Comparison of ENCODE assay signal across 9 cellular contexts in the genomic region with DNA sequence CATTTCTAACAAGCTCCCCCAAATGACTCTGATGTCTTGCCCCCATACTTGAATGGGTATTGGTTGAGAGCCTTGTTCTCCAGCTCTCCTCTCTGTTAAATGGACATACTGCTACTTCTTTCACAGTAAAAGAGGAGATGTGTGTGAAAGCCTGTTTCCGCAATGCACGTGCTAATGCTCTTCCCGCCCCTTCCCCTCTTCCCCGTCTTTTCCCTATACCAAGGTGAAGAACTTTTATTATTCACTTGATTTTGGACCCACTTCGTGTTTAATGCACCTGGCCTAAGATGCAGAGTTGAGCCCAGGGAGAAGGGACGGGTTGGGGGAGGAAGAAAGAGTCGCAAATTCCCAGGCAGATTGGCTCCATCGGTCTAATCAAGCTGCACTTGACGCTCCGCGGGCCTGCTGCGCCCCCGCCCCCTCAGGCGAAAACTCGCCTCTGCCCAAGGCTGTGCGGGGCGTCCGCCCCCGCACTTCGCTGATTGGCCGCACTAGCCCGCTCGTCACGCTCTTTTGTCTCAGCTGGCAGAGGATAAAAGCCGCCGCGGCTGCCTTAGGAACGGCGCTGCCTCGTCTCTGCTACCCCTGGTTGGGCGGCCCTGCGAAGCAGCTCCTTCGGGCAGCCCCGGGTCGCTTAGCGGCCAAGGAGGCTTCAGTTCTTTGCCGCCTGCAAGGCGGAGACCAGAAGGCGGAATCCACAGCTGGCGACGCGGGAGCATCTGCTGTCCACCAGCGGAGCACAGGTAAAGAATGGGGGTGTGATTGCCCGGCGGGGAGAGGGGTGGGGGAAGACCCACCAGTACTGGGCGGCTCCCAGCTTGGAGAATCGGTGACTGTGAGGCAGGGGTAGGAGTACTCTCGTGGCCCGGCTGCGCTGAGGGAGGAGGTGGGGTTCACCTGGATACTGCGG. TPM values are rescaled to one million over a fixed set of nuclear protein-coding genes. Genes with fewer than 3 reads are reported as not detected.
DNase-seq lines count a peak whose midpoint lies in the region; TF ChIP-seq lines count a peak whose summit lies in the region.
"Had no signal": no experiment of that assay in that cellular context is flagged by ENCODE, and none has a peak within 500 bp of the region (broad histone marks: within the 10 kb centered on the region; RNA-seq: fewer than 3 reads in every experiment).

Gene ZCCHC12, plus strand, starts transcription at position 562 of the 910 bp plus-strand sequence. CDS start 1,421 bp downstream, outside the sequence.

- H3K4me3 Mint-ChIP-seq in activated T-helper 1 cell treated with anti-CD3 and anti-CD28 coated beads, Interleukin-12 subunit alpha, Interleukin-12 subunit beta, Interleukin-2, Interleukin-4 antibody, amounts not matched to agents 30 ng/mL and 10 ng/mL and 1 ng/mL, durations not matched to agents 14 hours and 24 hours and 36 hours: peak within 1 kb of the TSS; percentile 54

- H3K4me3 ChIP-seq in BLaER1: peak within 1 kb of the TSS; percentile 55
- peak within 1 kb of the TSS; percentile 31 for H3K4me3 ChIP-seq in HAP-1
- peak within 1 kb of the TSS; percentile 25 for H3K4me3 ChIP-seq in fibroblast of villous mesenchyme (ENCODE audit: low read depth, low read length)
- peak within 1 kb of the TSS; percentile 34 to 42 for H3K4me3 ChIP-seq in vagina

- peak; percentile 84 to 94 for DNase-seq in HAP-1 (ENCODE audit: low spot score in 2 of 2)
- peak; percentile 93 for DNase-seq in NCI-H69 (lab: John Stamatoyannopoulos, UW)
- no peak for DNase-seq in activated T-helper 1 cell treated with anti-CD3 and anti-CD28 coated beads, Interleukin-12 subunit alpha, Interleukin-12 subunit beta, Interleukin-2, Interleukin-4 antibody, amounts not matched to agents 30 ng/mL and 10 ng/mL and 1 ng/mL, durations not matched to agents 14 hours and 24 hours and 36 hours (ENCODE audit: low spot score)
- DNase-seq in fibroblast of villous mesenchyme (ENCODE audit: low read depth): peak; percentile 36
- peak in 52 of 56 donors; percentile 1 to 78 (median 40) for DNase-seq in nucleus accumbens (lab: John Stamatoyannopoulos, UW)
- no peak for DNase-seq in vagina (ENCODE audit: extremely low spot score in 2 of 2)
- DNase-seq in SKM-1 (lab: John Stamatoyannopoulos, UW; ENCODE audit: unreplicated experiment): no peak

- no peak within 1 kb of the TSS for H3K27ac Mint-ChIP-seq in activated T-helper 1 cell treated with anti-CD3 and anti-CD28 coated beads, Interleukin-12 subunit alpha, Interleukin-12 subunit beta, Interleukin-2, Interleukin-4 antibody, amounts not matched to agents 30 ng/mL and 10 ng/mL and 1 ng/mL, durations not matched to agents 14 hours and 24 hours and 36 hours

- peaks cover 35% of the 10 kb centered on the region for H3K27me3 ChIP-seq in BLaER1
- no peaks in the 10 kb centered on the region for H3K27me3 ChIP-seq in HAP-1 (ENCODE audit: low read depth)
- no peaks in the 10 kb centered on the region for H3K27me3 ChIP-seq in vagina

- no peaks in the 10 kb centered on the region for H3K9me3 Mint-ChIP-seq in activated T-helper 1 cell treated with anti-CD3 and anti-CD28 coated beads, Interleukin-12 subunit alpha, Interleukin-12 subunit beta, Interleukin-2, Interleukin-4 antibody, amounts not matched to agents 30 ng/mL and 10 ng/mL and 1 ng/mL, durations not matched to agents 14 hours and 24 hours and 36 hours

- TF ChIP-seq CTCF in fibroblast of villous mesenchyme (IDR thresholded peaks at IDR 0.05; ENCODE audit: insufficient read depth, low read depth, low read length): no peak
- TF ChIP-seq CTCF in vagina (IDR thresholded peaks at IDR 0.05): no peak

- H3K27ac ChIP-seq in BLaER1: no peak within 1 kb of the TSS
- no peak within 1 kb of the TSS for H3K27ac ChIP-seq in vagina

- in situ Hi-C loops in HAP-1 (cut with MboI; ENCODE audit: low sequenced_read_pairs): no loop called here

- no peaks in the 10 kb centered on the region for H3K4me1 Mint-ChIP-seq in activated T-helper 1 cell treated with anti-CD3 and anti-CD28 coated beads, Interleukin-12 subunit alpha, Interleukin-12 subunit beta, Interleukin-2, Interleukin-4 antibody, amounts not matched to agents 30 ng/mL and 10 ng/mL and 1 ng/mL, durations not matched to agents 14 hours and 24 hours and 36 hours (ENCODE audit: low read depth)

- H3K4me2 ChIP-seq in BLaER1: peak within 1 kb of the TSS; percentile 79

- H3K9ac ChIP-seq in BLaER1: no peak within 1 kb of the TSS

- no peaks in the 10 kb centered on the region for H3K36me3 ChIP-seq in BLaER1
- H3K36me3 ChIP-seq in HAP-1 (replicated peaks): no peaks in the 10 kb centered on the region
- no peaks in the 10 kb centered on the region for H3K36me3 ChIP-seq in vagina

- H4K20me1 ChIP-seq in BLaER1: no peaks in the 10 kb centered on the region

- no peaks in the 10 kb centered on the region for H3K36me3 Mint-ChIP-seq in activated T-helper 1 cell treated with anti-CD3 and anti-CD28 coated beads, Interleukin-12 subunit alpha, Interleukin-12 subunit beta, Interleukin-2, Interleukin-4 antibody, amounts not matched to agents 30 ng/mL and 10 ng/mL and 1 ng/mL, durations not matched to agents 14 hours and 24 hours and 36 hours (ENCODE audit: low read depth)

- H3K4me1 ChIP-seq in BLaER1: no peaks in the 10 kb centered on the region
- H3K4me1 ChIP-seq in HAP-1: peaks cover 10% of the 10 kb centered on the region
- H3K4me1 ChIP-seq in vagina: peaks cover 11% of the 10 kb centered on the region

- no peak for TF ChIP-seq POLR2A in vagina (IDR thresholded peaks at IDR 0.05)

- H3K9me3 ChIP-seq in BLaER1: no peaks in the 10 kb centered on the region
- H3K9me3 ChIP-seq in HAP-1: no peaks in the 10 kb centered on the region
- no peaks in the 10 kb centered on the region for H3K9me3 ChIP-seq in vagina

- peaks cover 40% of the 10 kb centered on the region for H3K27me3 Mint-ChIP-seq in activated T-helper 1 cell treated with anti-CD3 and anti-CD28 coated beads, Interleukin-12 subunit alpha, Interleukin-12 subunit beta, Interleukin-2, Interleukin-4 antibody, amounts not matched to agents 30 ng/mL and 10 ng/mL and 1 ng/mL, durations not matched to agents 14 hours and 24 hours and 36 hours (ENCODE audit: insufficient read depth)

- intact Hi-C loops in activated T-helper 1 cell treated with anti-CD3 and anti-CD28 coated beads, Interleukin-12 subunit alpha, Interleukin-12 subunit beta, Interleukin-2, Interleukin-4 antibody, amounts not matched to agents 30 ng/mL and 10 ng/mL and 1 ng/mL, durations not matched to agents 14 hours and 24 hours and 36 hours (cut with micrococcal nuclease): no loop called here
- intact Hi-C loops in vagina (cut with DNase I): no loop called here

RNA-seq across cellular contexts. Expression of gene ZCCHC12, which starts in this region (rescaled TPM):
- 0.10 TPM in 1 of 2 replicates, not detected in the other for total RNA-seq in activated T-helper 1 cell treated with anti-CD3 and anti-CD28 coated beads, Interleukin-12 subunit alpha, Interleukin-12 subunit beta, Interleukin-2, Interleukin-4 antibody, amounts not matched to agents 30 ng/mL and 10 ng/mL and 1 ng/mL, durations not matched to agents 14 hours and 24 hours and 36 hours
- under 0.01 TPM in 1 of 2 replicates, not detected in the other for total RNA-seq in fibroblast of villous mesenchyme
- total RNA-seq in vagina: 3.7 TPM
- total RNA-seq: mononuclear cell had no signal

Comparison
In these comparisons a context has a peak if more than half of its experiments do, and no peak if none do; other contexts are left out.
1. Peak in DNase-seq and H3K4me3 ChIP-seq in fibroblast of villous mesenchyme; RNA of the gene not detected or under 1 TPM.
2. DNase-seq: peak in HAP-1 (2 of 2), NCI-H69 (single experiment) and nucleus accumbens (52 of 56); none in activated T-helper 1 cell treated with anti-CD3 and anti-CD28 coated beads, Interleukin-12 subunit alpha, Interleukin-12 subunit beta, Interleukin-2, Interleukin-4 antibody, amounts not matched to agents 30 ng/mL and 10 ng/mL and 1 ng/mL, durations not matched to agents 14 hours and 24 hours and 36 hours (single experiment), vagina (0 of 2) and SKM-1 (single experiment).
3. Peak in every context shown above with its lines, with median percentiles within 50 percentile points of each other: H3K4me3 ChIP-seq.